ENCODE assay signal across 2 cellular contexts in the genomic region with DNA sequence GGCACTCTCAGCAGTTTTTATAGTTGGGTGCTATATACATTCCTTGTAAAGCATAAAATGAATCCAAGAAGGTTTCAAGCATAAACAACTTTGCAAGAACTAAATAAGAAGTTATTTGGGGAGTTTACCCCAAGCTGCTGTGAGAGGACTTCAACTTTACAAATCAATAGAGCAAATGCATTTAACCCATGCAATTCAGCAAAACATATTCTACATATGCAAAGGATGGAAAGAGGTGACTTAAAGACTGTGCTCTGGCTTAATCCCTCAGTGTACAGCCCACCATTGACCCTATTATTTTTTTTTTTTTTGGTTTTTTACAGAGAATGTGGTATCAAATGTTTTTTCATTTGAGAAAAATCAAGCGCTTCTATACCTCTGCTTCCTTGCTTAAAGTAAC.
TF ChIP-seq lines count a peak whose summit lies in the region.

No MANE protein-coding gene starts in this region.

TF ChIP-seq in GM23338, 12 proteins besides CTCF, POLR2A, EP300 and RAD21:
- no peak for TF ChIP-seq ZNF331 (CRISPR knock-in tag; IDR thresholded peaks at IDR 0.05; ENCODE audit: low read depth)
- 0 out of 2 replicates have a peak, but pooled peaks have one; percentile 29 for TF ChIP-seq NANOG (IDR thresholded peaks at IDR 0.05; ENCODE audit: borderline replicate concordance)
- TF ChIP-seq EZH2 (IDR thresholded peaks at IDR 0.05; ENCODE audit: low read depth, unreplicated experiment), result no peak
- TF ChIP-seq ZNF114 (CRISPR knock-in tag; IDR thresholded peaks at IDR 0.05), result no peak

TF ChIP-seq in H1, 55 proteins besides CTCF, POLR2A, EP300 and RAD21:
- TF ChIP-seq BCL11A (IDR thresholded peaks at IDR 0.05; ENCODE audit: low read depth in 2 of 2, low read length in 2 of 2) (no peak), HDAC2 (IDR thresholded peaks at IDR 0.05; ENCODE audit: borderline replicate concordance in 1 of 2, low read depth in 2 of 2, low read length in 2 of 2) (no peak), SIRT6 (IDR thresholded peaks at IDR 0.05; ENCODE audit: low read length) (no peak), RXRA (IDR thresholded peaks at IDR 0.05; ENCODE audit: insufficient read depth, low read depth, low read length) (no peak), HDAC6 (IDR thresholded peaks at IDR 0.05; ENCODE audit: low read depth, low read length) (no peak), POU5F1 (IDR thresholded peaks at IDR 0.05; ENCODE audit: low read depth, low read length) (no peak), NRF1 (IDR thresholded peaks at IDR 0.05; ENCODE audit: low read depth, low read length) (no peak), GABPA (IDR thresholded peaks at IDR 0.05; ENCODE audit: borderline replicate concordance, insufficient read depth, low read length) (no peak), SRF (IDR thresholded peaks at IDR 0.05; ENCODE audit: low read depth, low read length) (no peak), ATF2 (IDR thresholded peaks at IDR 0.05; ENCODE audit: low read length) (no peak), BRCA1 (IDR thresholded peaks at IDR 0.05; ENCODE audit: low read depth, low read length) (no peak), CTBP2 (IDR thresholded peaks at IDR 0.05; ENCODE audit: borderline replicate concordance, insufficient read depth, insufficient read length, low read length) (no peak), RFX5 (IDR thresholded peaks at IDR 0.05; ENCODE audit: borderline replicate concordance, low read depth, low read length) (no peak), KDM1A (IDR thresholded peaks at IDR 0.05; ENCODE audit: borderline replicate concordance, low read length) (no peak), MAFK (IDR thresholded peaks at IDR 0.05; ENCODE audit: low read depth, low read length) (no peak), SIX5 (IDR thresholded peaks at IDR 0.05; ENCODE audit: low read depth, low read length) (no peak), RNF2 (IDR thresholded peaks at IDR 0.05; ENCODE audit: borderline replicate concordance, low read depth, low read length, missing control alignments, poor library complexity, severe bottlenecking) (no peak)
